ENCODE assay signal across 28 cellular contexts in the genomic region with DNA sequence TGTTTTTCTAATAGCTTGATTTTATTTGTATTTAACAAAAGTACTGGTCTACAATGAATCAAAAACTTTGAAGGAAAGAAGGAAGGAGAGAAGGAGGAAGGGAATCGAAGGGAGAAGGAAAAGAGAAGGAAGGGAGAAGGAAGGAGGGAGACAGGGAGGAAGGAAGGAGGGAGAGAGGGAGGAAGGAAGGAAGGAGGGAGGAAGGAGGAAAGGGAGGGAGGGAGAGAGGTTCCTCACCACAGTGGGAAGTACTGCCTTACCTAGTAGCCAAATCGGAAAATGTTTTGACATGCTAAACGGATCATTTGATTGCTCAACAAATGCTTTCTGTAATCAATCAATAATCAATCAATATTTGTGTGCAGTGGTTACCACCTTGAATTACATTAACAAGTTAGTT.
DNase-seq lines count a peak whose midpoint lies in the region; ATAC-seq and TF ChIP-seq lines count a peak whose summit lies in the region.
"Had no signal": no experiment of that assay in that cellular context is flagged by ENCODE, and none has a peak within 500 bp of the region (broad histone marks: within the 10 kb centered on the region; RNA-seq: fewer than 3 reads in every experiment).

No MANE protein-coding gene starts in this region.

- H3K4me1 ChIP-seq in ES-I3 (ENCODE audit: insufficient read depth, low read length) (peaks cover 30% of the 10 kb centered on the region), sigmoid colon (peaks cover 0 to 28% (median 19%) of the 10 kb centered on the region in 4 donors)

- WGBS in sigmoid colon, 2 donors, result 81 to 87% methylated on average over 3 of the region's 3 CpGs

- H3K27ac Mint-ChIP-seq in mesothelial cell of epicardium, result peak overlapping the region; percentile 55
- H3K27ac Mint-ChIP-seq: naive B cell; stimulated activated effector memory CD8-positive, alpha-beta T cell treated with anti-CD3 and anti-CD28 coated beads, Interleukin-12 subunit alpha, Interleukin-12 subunit beta, amount 100 ng/mL, for 72 hours had no signal

- no peaks in the 10 kb centered on the region for H3K27me3 ChIP-seq in sigmoid colon
- H3K27me3 ChIP-seq: ascending aorta, esophagus muscularis mucosa, gastroesophageal sphincter, vagina had no signal

- DNase-seq in RKO (ENCODE audit: low spot score), result peak; percentile 20
- DNase-seq in epithelial cell of prostate (ENCODE audit: low read depth, low spot score), result no peak
- DNase-seq in mesothelial cell of epicardium (ENCODE audit: low spot score in 2 of 2, unreplicated experiment in 2 of 2), result no peak
- no peak for DNase-seq in medulla oblongata (ENCODE audit: extremely low spot score)
- no peak for DNase-seq in sigmoid colon
- DNase-seq in NCI-H187 treated with DMSO at 0.1 percent for 48 hours (lab: John Stamatoyannopoulos, UW), result no peak
- DNase-seq: C1 segment of cervical spinal cord; DND-41; hypothalamus; naive B cell; NCI-H1092; NCI-H2029; NCI-H345; NCI-H82; occipital lobe; spleen; stimulated activated CD4-positive, alpha-beta T cell treated with anti-CD3 and anti-CD28 coated beads, Interleukin-2, amount 100 ng/mL, for 48 hours; T1000 had no signal

- H3K4me3 ChIP-seq in sigmoid colon, result no peak overlapping the region
- H3K4me3 ChIP-seq: ascending aorta, esophagus muscularis mucosa, gastroesophageal sphincter, GM12878, spleen, vagina had no signal

- intact Hi-C loops in sigmoid colon (cut with DNase I), result loop anchor here (10.0 kb wide), 1 partner anchor 373 kb away; no protein-coding TSS in a partner anchor

- H3K27me3 Mint-ChIP-seq in mesothelial cell of epicardium (ENCODE audit: low read depth), result no peaks in the 10 kb centered on the region

- peak overlapping the region; percentile 24; the same call in 1 of the 2 replicates for H3K9ac ChIP-seq in ES-I3 (ENCODE audit: low read depth, low read length)

- no peak for TF ChIP-seq EP300 in sigmoid colon (IDR thresholded peaks at IDR 0.05)

- TF ChIP-seq CTCF in mesothelial cell of epicardium (IDR thresholded peaks at IDR 0.05; ENCODE audit: unreplicated experiment), result no peak
- no peak for TF ChIP-seq CTCF in sigmoid colon (IDR thresholded peaks at IDR 0.05)

- H3K36me3 Mint-ChIP-seq in mesothelial cell of epicardium, result no peaks in the 10 kb centered on the region
- H3K36me3 Mint-ChIP-seq: activated naive CD4-positive, alpha-beta T cell treated with anti-CD3 and anti-CD28 coated beads, Interleukin-2, amount 50 U/mL, for 72 hours; naive B cell; stimulated activated effector memory CD8-positive, alpha-beta T cell treated with anti-CD3 and anti-CD28 coated beads, Interleukin-12 subunit alpha, Interleukin-12 subunit beta, amount 100 ng/mL, for 72 hours had no signal

- H3K4me1 Mint-ChIP-seq in mesothelial cell of epicardium, result peaks cover 32% of the 10 kb centered on the region
- H3K4me1 Mint-ChIP-seq: naive B cell; stimulated activated effector memory CD8-positive, alpha-beta T cell treated with anti-CD3 and anti-CD28 coated beads, Interleukin-12 subunit alpha, Interleukin-12 subunit beta, amount 100 ng/mL, for 72 hours had no signal

- no peaks in the 10 kb centered on the region; the same call in 1 of the 2 replicates for H3K9me3 ChIP-seq in ES-I3 (ENCODE audit: control insufficient read depth, insufficient read depth, low read length)
- no peaks in the 10 kb centered on the region for H3K9me3 ChIP-seq in sigmoid colon
- H3K9me3 ChIP-seq: ascending aorta, esophagus muscularis mucosa, gastroesophageal sphincter, spleen, vagina had no signal

- no peak for ATAC-seq in GM18502 (IDR thresholded peaks at IDR 0.05; ENCODE audit: poor library complexity, unreplicated experiment)
- ATAC-seq: activated naive CD4-positive, alpha-beta T cell treated with anti-CD3 and anti-CD28 coated beads, Interleukin-2, amount 50 U/mL, for 72 hours; gastroesophageal sphincter; GM12878; Right ventricle myocardium inferior; stimulated activated effector memory CD8-positive, alpha-beta T cell treated with anti-CD3 and anti-CD28 coated beads, Interleukin-12 subunit alpha, Interleukin-12 subunit beta, amount 100 ng/mL, for 72 hours had no signal

- H3K4me3 Mint-ChIP-seq in mesothelial cell of epicardium, result no peak overlapping the region
- H3K4me3 Mint-ChIP-seq: stimulated activated effector memory CD8-positive, alpha-beta T cell treated with anti-CD3 and anti-CD28 coated beads, Interleukin-12 subunit alpha, Interleukin-12 subunit beta, amount 100 ng/mL, for 72 hours had no signal

- H3K36me3 ChIP-seq in ES-I3 (ENCODE audit: insufficient read depth, low read length) (no peaks in the 10 kb centered on the region), sigmoid colon (no peaks in the 10 kb centered on the region)
- H3K36me3 ChIP-seq: ascending aorta, esophagus muscularis mucosa, gastroesophageal sphincter, spleen, vagina had no signal

- H3K9me3 Mint-ChIP-seq in mesothelial cell of epicardium, result peaks cover 4% of the 10 kb centered on the region
- H3K9me3 Mint-ChIP-seq: activated naive CD4-positive, alpha-beta T cell treated with anti-CD3 and anti-CD28 coated beads, Interleukin-2, amount 50 U/mL, for 72 hours; stimulated activated effector memory CD8-positive, alpha-beta T cell treated with anti-CD3 and anti-CD28 coated beads, Interleukin-12 subunit alpha, Interleukin-12 subunit beta, amount 100 ng/mL, for 72 hours had no signal

- H3K27ac ChIP-seq in epithelial cell of prostate (peak overlapping the region; percentile 90), sigmoid colon (no peak overlapping the region)
- H3K27ac ChIP-seq: ascending aorta, esophagus muscularis mucosa, spleen, vagina had no signal

- TF ChIP-seq POLR2A in sigmoid colon (IDR thresholded peaks at IDR 0.05), result no peak
